ENCODE assay signal across 20 cellular contexts in genomic region chr2:218031771-218032257, GRCh38. TPM values are rescaled to one million over a fixed set of nuclear protein-coding genes. Genes with fewer than 3 reads are reported as not detected.
DNase-seq lines count a peak whose midpoint lies in the region; ATAC-seq, FAIRE-seq and TF ChIP-seq lines count a peak whose summit lies in the region.
"Had no signal": no experiment of that assay in that cellular context is flagged by ENCODE, and none has a peak within 500 bp of the region (broad histone marks: within the 10 kb centered on the region; RNA-seq: fewer than 3 reads in every experiment).

No MANE protein-coding gene starts in this region.

- H3K27me3 Mint-ChIP-seq in activated naive CD8-positive, alpha-beta T cell treated with anti-CD3 and anti-CD28 coated beads, Interleukin-2, amount 50 U/mL, for 24 hours: no peaks in the 10 kb centered on the region
- H3K27me3 Mint-ChIP-seq: activated CD8-positive, alpha-beta T cell treated with anti-CD3 and anti-CD28 coated beads for 36 hours; activated T-helper 17 cell treated with anti-CD3 and anti-CD28 coated beads, Interleukin-2, amount 50 U/mL, for 72 hours; naive thymus-derived CD8-positive, alpha-beta T cell had no signal

- no peaks in the 10 kb centered on the region for H3K9me3 ChIP-seq in A673 (ENCODE audit: low read depth, low read length, poor library complexity, severe bottlenecking)

- DNase-seq in A673 (ENCODE audit: low spot score): no peak
- peak; percentile 7 for DNase-seq in GM03348 (ENCODE audit: low spot score)
- DNase-seq in bronchial epithelial cell (ENCODE audit: low read depth): peak; percentile 56
- peak; percentile 33 for DNase-seq in left lobe of liver (ENCODE audit: low spot score)
- no peak for DNase-seq in GM20000 (ENCODE audit: low spot score)
- no peak for DNase-seq in effector CD4-positive, alpha-beta T cell
- DNase-seq in activated naive CD8-positive, alpha-beta T cell treated with anti-CD3 and anti-CD28 coated beads, Interleukin-2, amount 50 U/mL, for 24 hours: no peak
- DNase-seq: activated CD8-positive, alpha-beta T cell treated with anti-CD3 and anti-CD28 coated beads for 36 hours; foreskin fibroblast; hippocampal formation; stimulated activated naive CD4-positive, alpha-beta T cell; T-helper 9 cell had no signal

- peak overlapping the region; percentile 40 for H3K4me3 ChIP-seq in A673 (ENCODE audit: low read depth, low read length, poor library complexity, severe bottlenecking)
- no peak overlapping the region for H3K4me3 ChIP-seq in bronchial epithelial cell (ENCODE audit: low read depth, low read length)

- H3K4me3 Mint-ChIP-seq in activated naive CD8-positive, alpha-beta T cell treated with anti-CD3 and anti-CD28 coated beads, Interleukin-2, amount 50 U/mL, for 24 hours: no peak overlapping the region
- H3K4me3 Mint-ChIP-seq: activated CD8-positive, alpha-beta T cell treated with anti-CD3 and anti-CD28 coated beads for 36 hours; activated T-helper 17 cell treated with anti-CD3 and anti-CD28 coated beads, Interleukin-2, amount 50 U/mL, for 72 hours; naive thymus-derived CD8-positive, alpha-beta T cell; WTC11 had no signal

- H3K36me3 ChIP-seq in A673 (ENCODE audit: insufficient read depth, low read length, poor library complexity, severe bottlenecking): no peaks in the 10 kb centered on the region
- H3K36me3 ChIP-seq in bronchial epithelial cell (ENCODE audit: control insufficient read depth, insufficient read depth, low read length): no peaks in the 10 kb centered on the region

- TF ChIP-seq CTCF in A673 (conservative IDR thresholded peaks at IDR 0.05; ENCODE audit: low read depth, low read length) (no peak), bronchial epithelial cell (IDR thresholded peaks at IDR 0.05; ENCODE audit: insufficient read depth, low read length, severe bottlenecking) (no peak), GM20000 (IDR thresholded peaks at IDR 0.05; ENCODE audit: extremely low read depth, missing control alignments) (no peak)

- CTCF ChIA-PET in A673 (lab: Charles Lee): no interaction called here

- peaks cover 12% of the 10 kb centered on the region for H3K4me1 ChIP-seq in A673 (ENCODE audit: insufficient read depth, low read length, poor library complexity, severe bottlenecking)

- H3K27me3 ChIP-seq in A673 (replicated peaks; ENCODE audit: insufficient read depth, low read depth, low read length, poor library complexity): no peaks in the 10 kb centered on the region
- no peaks in the 10 kb centered on the region for H3K27me3 ChIP-seq in bronchial epithelial cell (ENCODE audit: control insufficient read depth, insufficient read depth, low read length)

- H3K4me1 Mint-ChIP-seq in activated naive CD8-positive, alpha-beta T cell treated with anti-CD3 and anti-CD28 coated beads, Interleukin-2, amount 50 U/mL, for 24 hours: peaks cover 8% of the 10 kb centered on the region
- H3K4me1 Mint-ChIP-seq: activated T-helper 17 cell treated with anti-CD3 and anti-CD28 coated beads, Interleukin-2, amount 50 U/mL, for 72 hours had no signal

- no peaks in the 10 kb centered on the region for H3K9me3 Mint-ChIP-seq in activated naive CD8-positive, alpha-beta T cell treated with anti-CD3 and anti-CD28 coated beads, Interleukin-2, amount 50 U/mL, for 24 hours
- H3K9me3 Mint-ChIP-seq: activated CD8-positive, alpha-beta T cell treated with anti-CD3 and anti-CD28 coated beads for 36 hours; activated T-helper 17 cell treated with anti-CD3 and anti-CD28 coated beads, Interleukin-2, amount 50 U/mL, for 72 hours; naive thymus-derived CD8-positive, alpha-beta T cell; WTC11 had no signal

- H3K36me3 Mint-ChIP-seq in activated naive CD8-positive, alpha-beta T cell treated with anti-CD3 and anti-CD28 coated beads, Interleukin-2, amount 50 U/mL, for 24 hours (ENCODE audit: low read depth): no peaks in the 10 kb centered on the region
- H3K36me3 Mint-ChIP-seq: naive thymus-derived CD8-positive, alpha-beta T cell; WTC11 had no signal

- POLR2A ChIA-PET in A673 (lab: Charles Lee; ENCODE audit: low non-redundant PET): no interaction called here

- ATAC-seq in left lobe of liver: no peak
- ATAC-seq in HG03342 (IDR thresholded peaks at IDR 0.05; ENCODE audit: unreplicated experiment): no peak
- ATAC-seq in activated naive CD8-positive, alpha-beta T cell treated with anti-CD3 and anti-CD28 coated beads, Interleukin-2, amount 50 U/mL, for 24 hours: no peak
- ATAC-seq: activated CD8-positive, alpha-beta T cell treated with anti-CD3 and anti-CD28 coated beads for 36 hours; activated T-helper 17 cell treated with anti-CD3 and anti-CD28 coated beads, Interleukin-2, amount 50 U/mL, for 72 hours; naive thymus-derived CD8-positive, alpha-beta T cell; Panc1; WTC11 had no signal

- peak overlapping the region; percentile 58 for H3K27ac ChIP-seq in A673 (ENCODE audit: low read depth, low read length, poor library complexity, severe bottlenecking)

- intact Hi-C loops in A673 (cut with micrococcal nuclease; ENCODE audit: unreplicated experiment): loop anchor here (5.0 kb wide), 1 partner anchor 100 kb away; no protein-coding TSS in a partner anchor

- no TSS peak for BruUV-seq in A673 (replicated peaks; lab: Mats Ljungman, UMichigan)

- FAIRE-seq in bronchial epithelial cell (lab: Jason Lieb, UNC): no peak

- H3K27ac Mint-ChIP-seq in activated naive CD8-positive, alpha-beta T cell treated with anti-CD3 and anti-CD28 coated beads, Interleukin-2, amount 50 U/mL, for 24 hours: no peak overlapping the region
- H3K27ac Mint-ChIP-seq: activated CD8-positive, alpha-beta T cell treated with anti-CD3 and anti-CD28 coated beads for 36 hours; activated T-helper 17 cell treated with anti-CD3 and anti-CD28 coated beads, Interleukin-2, amount 50 U/mL, for 72 hours; WTC11 had no signal

RNA-seq across cellular contexts. Expression of gene TNS1, which starts 29.0 kb away (rescaled TPM):
- total RNA-seq in A673 (2021) (88.9 and 99.6 TPM in 2 replicates), bronchial epithelial cell (1.6 and 2.0 TPM in 2 replicates), left lobe of liver (102 TPM)
- total RNA-seq: NCI-H460 had no signal

RNA-seq across cellular contexts. Expression of gene RUFY4, which starts 37.2 kb away (rescaled TPM):
- total RNA-seq in A673 (2021) (0.26 and 1.3 TPM in 2 replicates), bronchial epithelial cell (not detected in 2 replicates), left lobe of liver (not detected)
- total RNA-seq: Daoy, kidney epithelial cell had no signal

Comparison
In these comparisons a context has a peak if more than half of its experiments do, and no peak if none do; other contexts are left out.
1. DNase-seq: peak in GM03348 (single experiment), bronchial epithelial cell (single experiment) and left lobe of liver (single experiment); none in A673 (single experiment), GM20000 (single experiment), effector CD4-positive, alpha-beta T cell (single experiment) and activated naive CD8-positive, alpha-beta T cell treated with anti-CD3 and anti-CD28 coated beads, Interleukin-2, amount 50 U/mL, for 24 hours (single experiment).
2. RNA of gene TNS1, which starts 29.0 kb away (total RNA-seq): 102 TPM in left lobe of liver (single experiment) and 88.9 to 99.6 TPM in A673; 1.6 to 2.0 TPM in bronchial epithelial cell; every median in the first group is over 10 times any median in the second.